Comparison of ENCODE assay signal across 2 cellular contexts in the genomic region with DNA sequence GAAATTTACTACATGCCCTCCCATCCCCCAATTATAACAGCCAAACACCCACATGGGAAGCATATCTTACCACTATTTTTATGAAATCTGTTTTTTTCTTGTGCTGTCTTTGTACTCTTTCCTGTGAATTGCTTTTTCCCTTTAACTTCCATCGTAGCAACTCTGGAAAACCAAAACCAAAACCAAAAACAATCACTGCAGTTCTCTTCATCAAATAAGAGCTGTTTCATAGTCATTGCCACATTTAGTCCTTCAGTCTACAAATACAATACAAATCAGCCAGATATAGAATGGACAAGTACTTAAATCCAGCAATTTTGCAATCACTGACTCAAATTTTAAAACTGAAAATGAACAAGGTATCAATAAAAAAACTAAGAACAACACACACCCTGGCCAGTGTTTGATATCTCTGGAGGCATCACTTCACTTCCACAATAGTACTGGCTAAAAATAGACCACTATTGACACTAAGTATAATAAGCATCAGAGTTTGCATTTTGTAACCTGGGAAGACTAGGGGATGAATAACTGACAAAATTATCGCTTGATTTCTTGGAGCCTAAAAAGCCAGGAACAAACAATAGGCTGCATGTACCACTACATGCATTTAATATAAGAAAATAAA.
TF ChIP-seq lines count a peak whose summit lies in the region.

No MANE protein-coding gene starts in this region.

TF ChIP-seq in SK-N-SH, 30 proteins besides CTCF, POLR2A, EP300 and RAD21 (continued from another document):
- TF ChIP-seq, protein P1, sequence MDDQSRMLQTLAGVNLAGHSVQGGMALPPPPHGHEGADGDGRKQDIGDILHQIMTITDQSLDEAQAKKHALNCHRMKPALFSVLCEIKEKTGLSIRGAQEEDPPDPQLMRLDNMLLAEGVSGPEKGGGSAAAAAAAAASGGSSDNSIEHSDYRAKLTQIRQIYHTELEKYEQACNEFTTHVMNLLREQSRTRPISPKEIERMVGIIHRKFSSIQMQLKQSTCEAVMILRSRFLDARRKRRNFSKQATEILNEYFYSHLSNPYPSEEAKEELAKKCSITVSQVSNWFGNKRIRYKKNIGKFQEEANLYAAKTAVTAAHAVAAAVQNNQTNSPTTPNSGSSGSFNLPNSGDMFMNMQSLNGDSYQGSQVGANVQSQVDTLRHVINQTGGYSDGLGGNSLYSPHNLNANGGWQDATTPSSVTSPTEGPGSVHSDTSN (IDR thresholded peaks at IDR 0.05) = no peak
- TF ChIP-seq RXRA (IDR thresholded peaks at IDR 0.05; ENCODE audit: borderline replicate concordance, low read depth) = no peak
- TF ChIP-seq FOSL2 (IDR thresholded peaks at IDR 0.05; ENCODE audit: borderline replicate concordance, low read depth) = no peak
- TF ChIP-seq SMC3 (IDR thresholded peaks at IDR 0.05; ENCODE audit: low read depth, low read length) = no peak
- TF ChIP-seq RCOR1 (IDR thresholded peaks at IDR 0.05; ENCODE audit: low read length) = no peak
TF ChIP-seq in SK-N-SH: peak in this region for 0.

TF ChIP-seq in SK-N-SH treated with all-trans-retinoic acid at 6 μM for 48 hours, 23 proteins besides CTCF, POLR2A, EP300 and RAD21 (continued from another document):
- no peak for TF ChIP-seq ZFP30 (CRISPR knock-in tag; IDR thresholded peaks at IDR 0.05)
- no peak for TF ChIP-seq TSHZ2 (CRISPR knock-in tag; IDR thresholded peaks at IDR 0.05)
- no peak for TF ChIP-seq SNAI2 (CRISPR knock-in tag; IDR thresholded peaks at IDR 0.05)
- TF ChIP-seq RARB (CRISPR knock-in tag; IDR thresholded peaks at IDR 0.05) = no peak
- no peak for TF ChIP-seq ARNTL (CRISPR knock-in tag; IDR thresholded peaks at IDR 0.05; ENCODE audit: borderline replicate concordance, low read depth)
- TF ChIP-seq BACH2 (CRISPR knock-in tag; IDR thresholded peaks at IDR 0.05; ENCODE audit: borderline replicate concordance) = no peak
- TF ChIP-seq OSR1 (CRISPR knock-in tag; IDR thresholded peaks at IDR 0.05) = no peak
- TF ChIP-seq ESRRG (CRISPR knock-in tag; IDR thresholded peaks at IDR 0.05) = no peak
